In genomic region chr14:73227812-73228781, GRCh38 we compare ENCODE assay signal across 10 cellular contexts. TPM values are rescaled to one million over a fixed set of nuclear protein-coding genes. Genes with fewer than 3 reads are reported as not detected.
A peak's percentile ranks its signal among the peaks of the same experiment; 100 is the strongest.
DNase-seq lines count a peak whose midpoint lies in the region; ATAC-seq lines count a peak whose summit lies in the region.
"Had no signal": no experiment of that assay in that cellular context is flagged by ENCODE, and none has a peak within 500 bp of the region (broad histone marks: within the 10 kb centered on the region; RNA-seq: fewer than 3 reads in every experiment).

No MANE protein-coding gene starts in this region.

- H3K4me3 ChIP-seq in SJCRH30: peak overlapping the region; percentile 39

- peaks cover 9% of the 10 kb centered on the region for H3K4me1 ChIP-seq in SJCRH30

- DNase-seq in Daoy (ENCODE audit: low read depth) (peak; percentile 95), SJCRH30 (peak; percentile 68 to 76), fibroblast of peridontal ligament (ENCODE audit: extremely low read depth) (peak; percentile 80), posterior vena cava (ENCODE audit: low spot score) (peak; percentile 90), NCI-H2196 (lab: John Stamatoyannopoulos, UW; ENCODE audit: unreplicated experiment) (no peak), NCI-H2081 treated with DMSO at 0.1 percent for 48 hours (lab: John Stamatoyannopoulos, UW) (no peak)
- DNase-seq: activated T-cell treated with anti-CD3 and anti-CD28 coated beads, Interleukin-2, amount 50 U/mL, for 72 hours had no signal

- no peaks in the 10 kb centered on the region for H3K9me3 ChIP-seq in SJCRH30 (replicated peaks)
- H3K9me3 ChIP-seq: neutrophil had no signal

- no peaks in the 10 kb centered on the region for H3K27me3 ChIP-seq in SJCRH30

- ATAC-seq in GM21825 (IDR thresholded peaks at IDR 0.05; ENCODE audit: unreplicated experiment) (no peak), GM19023 (IDR thresholded peaks at IDR 0.05; ENCODE audit: unreplicated experiment) (no peak)

- intact Hi-C loops in posterior vena cava (cut with DNase I): no loop called here

- no peak overlapping the region for H3K27ac ChIP-seq in SJCRH30
- H3K27ac ChIP-seq: neutrophil had no signal

- no peaks in the 10 kb centered on the region for H3K36me3 ChIP-seq in SJCRH30

RNA-seq across cellular contexts. Expression of gene PAPLN, which starts 9.2 kb away (rescaled TPM):
- 1.7 and 7.0 TPM in 2 replicates for total RNA-seq in Daoy (2014; rRNA removed; shearing (Covaris generic))
- total RNA-seq in SJCRH30 (2014; rRNA removed; shearing (Covaris generic)): not detected in 2 replicates
- total RNA-seq in posterior vena cava: 10 to 100 TPM in 1 of 2 donors, 1 to 10 TPM in 1; 9.4 to 19.4 TPM

Comparison
In these comparisons a context has a peak if more than half of its experiments do, and no peak if none do; other contexts are left out.
1. DNase-seq: peak in Daoy (single experiment), SJCRH30 (2 of 2), fibroblast of peridontal ligament (single experiment) and posterior vena cava (single experiment); none in NCI-H2196 (single experiment) and NCI-H2081 treated with DMSO at 0.1 percent for 48 hours (single experiment).